In genomic region chr2:120552800-120553471, GRCh38 we compare ENCODE assay signal across 8 cellular contexts.
DNase-seq lines count a peak whose midpoint lies in the region; ATAC-seq and TF ChIP-seq lines count a peak whose summit lies in the region.

No MANE protein-coding gene starts in this region.

- H3K36me3 ChIP-seq in ACC112 (ENCODE audit: insufficient read depth, low read length) (no peaks in the 10 kb centered on the region), breast epithelium (no peaks in the 10 kb centered on the region)

- no peak for TF ChIP-seq POLR2A in breast epithelium (IDR thresholded peaks at IDR 0.05)

- H2AFZ ChIP-seq in ACC112 (ENCODE audit: low read length, unreplicated experiment) = no peak overlapping the region

- H3K79me2 ChIP-seq in ACC112 (ENCODE audit: control insufficient read depth, insufficient read depth, low read length, unreplicated experiment) = no peaks in the 10 kb centered on the region

- ATAC-seq in GM21526 (IDR thresholded peaks at IDR 0.05; ENCODE audit: low FRiP score, unreplicated experiment) (peak; percentile 52), HG02884 (IDR thresholded peaks at IDR 0.05; ENCODE audit: unreplicated experiment) (no peak)

- H3K27ac ChIP-seq in ACC112 (ENCODE audit: low read depth, low read length) (no peak overlapping the region), breast epithelium (peak overlapping the region; percentile 58 to 84)

- intact Hi-C loops in breast epithelium (cut with DNase I; ENCODE audit: low total_unique reads) = loop anchor here (5.0 kb wide), 1 partner anchor 581 kb away; no protein-coding TSS in a partner anchor

- no peaks in the 10 kb centered on the region for H3K9me3 ChIP-seq in breast epithelium

- peak; percentile 60 to 83 (median 79) for TF ChIP-seq CTCF in breast epithelium (IDR thresholded peaks at IDR 0.05)

- H3K4me1 ChIP-seq in ACC112 (ENCODE audit: control insufficient read depth, insufficient read depth, low read length, unreplicated experiment) (peaks cover 23% of the 10 kb centered on the region), breast epithelium (peaks cover 4 to 7% of the 10 kb centered on the region in 2 donors)

- H3K4me3 ChIP-seq in ACC112 (ENCODE audit: low read depth, low read length) (0 out of 2 replicates have a peak overlapping the region, but pooled peaks have one; percentile 15), breast epithelium (peak overlapping the region in 2 of 3 donors; percentile 17 to 44)

- DNase-seq in NCI-H526 (lab: John Stamatoyannopoulos, UW) (peak; percentile 82 to 95), breast epithelium (ENCODE audit: low spot score in 2 of 2) (peak; percentile 91 to 94), islet precursor cell (peak; percentile 96), NCI-H1436 (lab: John Stamatoyannopoulos, UW) (no peak)
- DNase-seq in stimulated activated CD4-positive, alpha-beta T cell treated with anti-CD3 and anti-CD28 coated beads, TNF-alpha, amount 100 ng/mL, for 48 hours (ENCODE audit: low read depth in 3 of 3) = peak; percentile 1 to 17 (median 16)

- peaks cover 5% of the 10 kb centered on the region; the same call in 1 of the 2 replicates for H3K27me3 ChIP-seq in ACC112 (ENCODE audit: insufficient read depth, low read length)
- no peaks in the 10 kb centered on the region for H3K27me3 ChIP-seq in breast epithelium
